In the genomic region with DNA sequence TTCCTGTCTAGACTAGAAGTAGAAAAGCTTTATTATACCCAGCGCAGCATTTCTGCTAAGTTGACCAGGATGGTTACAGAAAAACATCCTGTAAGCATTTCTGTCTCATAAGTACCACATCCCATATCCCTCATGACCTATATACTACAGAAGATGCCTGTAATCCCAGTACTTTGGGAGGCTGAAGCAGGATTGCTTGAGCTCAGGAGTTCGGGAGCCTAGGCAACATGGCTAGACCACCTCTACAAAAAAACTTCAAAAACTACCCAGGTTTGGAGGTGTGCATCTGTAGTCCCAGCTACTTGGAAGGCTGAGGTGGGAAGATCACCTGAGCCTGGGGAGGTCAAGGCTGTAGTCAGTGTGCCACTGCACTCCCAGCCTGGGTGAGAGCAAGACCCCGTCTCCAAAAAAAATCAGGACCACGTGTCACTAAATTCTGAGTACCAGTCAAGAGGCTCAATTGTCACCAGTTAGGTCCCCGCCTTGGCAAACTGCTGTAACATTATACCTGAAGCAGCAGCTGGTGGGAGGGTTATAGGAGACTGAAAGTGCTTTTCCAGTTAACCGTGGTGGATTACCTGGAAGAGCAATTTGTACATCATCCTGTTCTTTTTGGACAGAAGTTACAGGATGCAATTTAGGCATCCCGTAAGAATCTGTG, we compare ENCODE assay signal across 13 cellular contexts. TPM values are rescaled to one million over a fixed set of nuclear protein-coding genes. Genes with fewer than 3 reads are reported as not detected.
DNase-seq lines count a peak whose midpoint lies in the region; ATAC-seq and TF ChIP-seq lines count a peak whose summit lies in the region.
"Had no signal": no experiment of that assay in that cellular context is flagged by ENCODE, and none has a peak within 500 bp of the region (broad histone marks: within the 10 kb centered on the region; RNA-seq: fewer than 3 reads in every experiment).

No MANE protein-coding gene starts in this region.

- peaks cover 71% of the 10 kb centered on the region for H3K36me3 ChIP-seq in GM23338 (ENCODE audit: insufficient read depth)
- peaks cover 23% of the 10 kb centered on the region for H3K36me3 ChIP-seq in neural progenitor cell
- peaks cover 17% of the 10 kb centered on the region for H3K36me3 ChIP-seq in breast epithelium
- peaks cover 7 to 35% of the 10 kb centered on the region in 2 donors for H3K36me3 ChIP-seq in prostate gland

- H2AFZ ChIP-seq in GM23338, result no peak overlapping the region
- no peak overlapping the region for H2AFZ ChIP-seq in neural progenitor cell (replicated peaks)

- no peak for DNase-seq in activated T-cell treated with anti-CD3 and anti-CD28 coated beads, Interleukin-2, amount 50 U/mL, for 24 hours
- DNase-seq in activated T-cell treated with anti-CD3 and anti-CD28 coated beads, Interleukin-2, amount 50 U/mL, for 4 hours, result no peak
- DNase-seq in GM23338 (ENCODE audit: low spot score), result no peak
- DNase-seq in WTC11 (ENCODE audit: low spot score), result no peak
- no peak for DNase-seq in neural progenitor cell (ENCODE audit: low spot score)
- no peak for DNase-seq in anterior cingulate cortex (lab: John Stamatoyannopoulos, UW)
- no peak for DNase-seq in breast epithelium (ENCODE audit: low spot score in 2 of 2)
- DNase-seq in prostate gland (ENCODE audit: low spot score), result no peak
- DNase-seq: DMS153, NCI-H1436 treated with DMSO at 0.1 percent for 48 hours, NCI-H2081, SIG-M5 had no signal

- H3K9me3 ChIP-seq in neural progenitor cell (ENCODE audit: low read depth) (no peaks in the 10 kb centered on the region), breast epithelium (no peaks in the 10 kb centered on the region), prostate gland (no peaks in the 10 kb centered on the region)
- H3K9me3 ChIP-seq: BLaER1 treated with 17β-estradiol and CSF1 and Interleukin-3, amounts not matched to agents 10 nM and 100 nM had no signal

- no peak for TF ChIP-seq POLR2A in breast epithelium (IDR thresholded peaks at IDR 0.05)
- TF ChIP-seq POLR2A in prostate gland (IDR thresholded peaks at IDR 0.05), result no peak

- CTCF ChIA-PET in WTC11 (lab: Charles Lee), result no interaction called here

- H3K4me1 Mint-ChIP-seq in activated T-cell treated with anti-CD3 and anti-CD28 coated beads, Interleukin-2, amount 50 U/mL, for 24 hours (ENCODE audit: low read depth), result peaks cover 47% of the 10 kb centered on the region
- H3K4me1 Mint-ChIP-seq in activated T-cell treated with anti-CD3 and anti-CD28 coated beads, Interleukin-2, amount 50 U/mL, for 4 hours (ENCODE audit: low read depth), result peaks cover 34% of the 10 kb centered on the region
- H3K4me1 Mint-ChIP-seq in GM23338, result peaks cover 79% of the 10 kb centered on the region
- H3K4me1 Mint-ChIP-seq in WTC11, result peaks cover 90% of the 10 kb centered on the region
- peaks cover 18% of the 10 kb centered on the region for H3K4me1 Mint-ChIP-seq in neural progenitor cell

- peak overlapping the region; percentile 20; the same call in 1 of the 2 replicates for H3K4me2 ChIP-seq in GM23338
- H3K4me2 ChIP-seq in neural progenitor cell, result no peak overlapping the region

- H3K27me3 Mint-ChIP-seq in activated T-cell treated with anti-CD3 and anti-CD28 coated beads, Interleukin-2, amount 50 U/mL, for 24 hours, result no peaks in the 10 kb centered on the region
- H3K27me3 Mint-ChIP-seq in activated T-cell treated with anti-CD3 and anti-CD28 coated beads, Interleukin-2, amount 50 U/mL, for 4 hours (ENCODE audit: low read depth), result no peaks in the 10 kb centered on the region
- H3K27me3 Mint-ChIP-seq in GM23338 (ENCODE audit: insufficient read depth, low read depth, poor library complexity) (peaks cover 26% of the 10 kb centered on the region), WTC11 (ENCODE audit: low read depth) (no peaks in the 10 kb centered on the region), neural progenitor cell (ENCODE audit: insufficient read depth, low read depth) (peaks cover 7% of the 10 kb centered on the region)

- H3K4me1 ChIP-seq in GM23338 (ENCODE audit: insufficient read depth) (peaks cover 59% of the 10 kb centered on the region), neural progenitor cell (peaks cover 30% of the 10 kb centered on the region), breast epithelium (peaks cover 0 to 13% of the 10 kb centered on the region in 2 donors), prostate gland (replicated peaks) (peaks cover 14% of the 10 kb centered on the region)

- H3K9ac ChIP-seq in neural progenitor cell, result no peak overlapping the region

- POLR2A ChIA-PET in WTC11 (lab: Charles Lee), result no interaction called here

- H3K27ac ChIP-seq in GM23338 (ENCODE audit: low read depth), result peak overlapping the region; percentile 87
- peak overlapping the region; percentile 43 for H3K27ac ChIP-seq in neural progenitor cell
- no peak overlapping the region for H3K27ac ChIP-seq in breast epithelium
- no peak overlapping the region for H3K27ac ChIP-seq in prostate gland

- H3K4me3 ChIP-seq in GM23338 (no peak overlapping the region), neural progenitor cell (no peak overlapping the region), breast epithelium (no peak overlapping the region), prostate gland (no peak overlapping the region)
- H3K4me3 ChIP-seq: BLaER1 treated with 17β-estradiol and CSF1 and Interleukin-3, amounts not matched to agents 10 nM and 100 nM had no signal

- H3K4me3 Mint-ChIP-seq in activated T-cell treated with anti-CD3 and anti-CD28 coated beads, Interleukin-2, amount 50 U/mL, for 24 hours, result peak overlapping the region; percentile 38
- no peak overlapping the region for H3K4me3 Mint-ChIP-seq in activated T-cell treated with anti-CD3 and anti-CD28 coated beads, Interleukin-2, amount 50 U/mL, for 4 hours
- H3K4me3 Mint-ChIP-seq in GM23338 (no peak overlapping the region), WTC11 (no peak overlapping the region), neural progenitor cell (no peak overlapping the region)

- intact Hi-C loops in breast epithelium (cut with DNase I; ENCODE audit: low total_unique reads), result loop anchor here (5.0 kb wide), 1 partner anchor 278 kb away; the partner anchor contains the start of gene MKRN2
- intact Hi-C loops in prostate gland (cut with DNase I), result loop anchor here (10.0 kb wide), 2 partner anchors 130 to 280 kb away; partner anchors contain the start of gene MKRN2

- H3K9me3 Mint-ChIP-seq in activated T-cell treated with anti-CD3 and anti-CD28 coated beads, Interleukin-2, amount 50 U/mL, for 24 hours, result no peaks in the 10 kb centered on the region
- H3K9me3 Mint-ChIP-seq in activated T-cell treated with anti-CD3 and anti-CD28 coated beads, Interleukin-2, amount 50 U/mL, for 4 hours, result no peaks in the 10 kb centered on the region
- H3K9me3 Mint-ChIP-seq in GM23338 (no peaks in the 10 kb centered on the region), WTC11 (no peaks in the 10 kb centered on the region), neural progenitor cell (no peaks in the 10 kb centered on the region)

- WGBS in prostate gland, result 86% methylated on average over 7 of the region's 7 CpGs

- no peaks in the 10 kb centered on the region for H3K9me2 ChIP-seq in GM23338 (ENCODE audit: insufficient read depth)

- H3K79me2 ChIP-seq in GM23338 (replicated peaks; ENCODE audit: insufficient read depth), result peaks cover 53% of the 10 kb centered on the region
- peaks cover 41% of the 10 kb centered on the region for H3K79me2 ChIP-seq in neural progenitor cell (ENCODE audit: low read depth)

- H3F3A ChIP-seq in GM23338 (replicated peaks; ENCODE audit: low read depth) (peaks cover 88% of the 10 kb centered on the region), neural progenitor cell (ENCODE audit: low read depth) (peaks cover 81% of the 10 kb centered on the region)

- TF ChIP-seq CTCF in GM23338 (conservative IDR thresholded peaks at IDR 0.05; ENCODE audit: low read depth in 2 of 2) (no peak), WTC11 (IDR thresholded peaks at IDR 0.05) (no peak), neural progenitor cell (IDR thresholded peaks at IDR 0.05) (no peak), breast epithelium (IDR thresholded peaks at IDR 0.05) (no peak), prostate gland (IDR thresholded peaks at IDR 0.05) (no peak)

- H3K27ac Mint-ChIP-seq in activated T-cell treated with anti-CD3 and anti-CD28 coated beads, Interleukin-2, amount 50 U/mL, for 24 hours, result peak overlapping the region; percentile 100
- H3K27ac Mint-ChIP-seq in GM23338 (peak overlapping the region; percentile 66; the same call in 1 of the 2 replicates), WTC11 (peak overlapping the region; percentile 94), neural progenitor cell (no peak overlapping the region)

- H4K20me1 ChIP-seq in GM23338 (replicated peaks; ENCODE audit: insufficient read depth) (peaks cover 59% of the 10 kb centered on the region), neural progenitor cell (ENCODE audit: low read depth) (peaks cover 74% of the 10 kb centered on the region)

- ATAC-seq in activated T-cell treated with anti-CD3 and anti-CD28 coated beads, Interleukin-2, amount 50 U/mL, for 4 hours, result no peak
- no peak for ATAC-seq in GM23338
- no peak for ATAC-seq in WTC11

- no peaks in the 10 kb centered on the region for H3K27me3 ChIP-seq in GM23338 (ENCODE audit: insufficient read depth)
- H3K27me3 ChIP-seq in neural progenitor cell, result no peaks in the 10 kb centered on the region
- H3K27me3 ChIP-seq in breast epithelium, result no peaks in the 10 kb centered on the region
- no peaks in the 10 kb centered on the region for H3K27me3 ChIP-seq in prostate gland (replicated peaks; ENCODE audit: insufficient read depth)
- H3K27me3 ChIP-seq: BLaER1 treated with 17β-estradiol and CSF1 and Interleukin-3, amounts not matched to agents 10 nM and 100 nM had no signal

- H3K36me3 Mint-ChIP-seq in activated T-cell treated with anti-CD3 and anti-CD28 coated beads, Interleukin-2, amount 50 U/mL, for 24 hours (ENCODE audit: low read depth), result peaks cover 100% of the 10 kb centered on the region
- H3K36me3 Mint-ChIP-seq in activated T-cell treated with anti-CD3 and anti-CD28 coated beads, Interleukin-2, amount 50 U/mL, for 4 hours (ENCODE audit: insufficient read depth), result peaks cover 70% of the 10 kb centered on the region
- H3K36me3 Mint-ChIP-seq in GM23338 (ENCODE audit: low read depth), result peaks cover 99% of the 10 kb centered on the region
- peaks cover 83% of the 10 kb centered on the region for H3K36me3 Mint-ChIP-seq in WTC11
- peaks cover 48% of the 10 kb centered on the region for H3K36me3 Mint-ChIP-seq in neural progenitor cell

RNA-seq across cellular contexts. Expression of gene RPL32, which starts 6.2 kb away (rescaled TPM):
- total RNA-seq in activated T-cell treated with anti-CD3 and anti-CD28 coated beads, Interleukin-2, amount 50 U/mL, for 4 hours, result 1,000 to 10,000 TPM; 2,424 to 2,614 (median 2,461) TPM
- total RNA-seq in GM23338 (2014; rRNA removed; shearing (Covaris generic)), result 561 and 772 TPM in 2 replicates
- 2,550 and 2,858 TPM in 2 replicates for polyA plus RNA-seq in GM23338 (2016; fragmentation: Nextera tagmentation; extraction: Ambion mirVana)
- total RNA-seq in WTC11 (2021) (1,643 to 1,831 TPM (median 1,818 TPM) in 3 replicates), neural progenitor cell (ENCODE audit: low replicate concordance) (1,028 and 2,309 TPM in 2 replicates), breast epithelium (1,000 to 10,000 TPM in 1 of 3 donors, 100 to 1,000 TPM in 2; 945 to 1,485 (median 950) TPM), prostate gland (1,000 to 10,000 TPM in 1 of 2 donors, 100 to 1,000 TPM in 1; 851 to 1,881 TPM)

RNA-seq across cellular contexts. Expression of gene CAND2, which starts 38.7 kb away (rescaled TPM):
- total RNA-seq in activated T-cell treated with anti-CD3 and anti-CD28 coated beads, Interleukin-2, amount 50 U/mL, for 4 hours, result 1 to 10 TPM; 1.0 to 1.9 (median 1.4) TPM
- total RNA-seq in GM23338 (2014; rRNA removed; shearing (Covaris generic)), result 16.5 and 20.5 TPM in 2 replicates
- polyA plus RNA-seq in GM23338 (2016; fragmentation: Nextera tagmentation; extraction: Ambion mirVana), result 4.5 and 5.6 TPM in 2 replicates
- total RNA-seq in WTC11 (2021), result 13.7 to 15.4 TPM (median 14.3 TPM) in 3 replicates
- total RNA-seq in neural progenitor cell (ENCODE audit: low replicate concordance), result 2.4 and 6.9 TPM in 2 replicates
- total RNA-seq in breast epithelium, result 1 to 10 TPM; 1.8 to 5.6 (median 4.7) TPM
- 10 to 100 TPM in 1 of 2 donors, 1 to 10 TPM in 1; 8.4 to 86.3 TPM for total RNA-seq in prostate gland

Comparison
In these comparisons a context has a peak if more than half of its experiments do, and no peak if none do; other contexts are left out.
1. H3K27ac ChIP-seq: peak in GM23338 (single experiment) and neural progenitor cell (single experiment); none in breast epithelium (0 of 2) and prostate gland (0 of 2).